In the genomic region with DNA sequence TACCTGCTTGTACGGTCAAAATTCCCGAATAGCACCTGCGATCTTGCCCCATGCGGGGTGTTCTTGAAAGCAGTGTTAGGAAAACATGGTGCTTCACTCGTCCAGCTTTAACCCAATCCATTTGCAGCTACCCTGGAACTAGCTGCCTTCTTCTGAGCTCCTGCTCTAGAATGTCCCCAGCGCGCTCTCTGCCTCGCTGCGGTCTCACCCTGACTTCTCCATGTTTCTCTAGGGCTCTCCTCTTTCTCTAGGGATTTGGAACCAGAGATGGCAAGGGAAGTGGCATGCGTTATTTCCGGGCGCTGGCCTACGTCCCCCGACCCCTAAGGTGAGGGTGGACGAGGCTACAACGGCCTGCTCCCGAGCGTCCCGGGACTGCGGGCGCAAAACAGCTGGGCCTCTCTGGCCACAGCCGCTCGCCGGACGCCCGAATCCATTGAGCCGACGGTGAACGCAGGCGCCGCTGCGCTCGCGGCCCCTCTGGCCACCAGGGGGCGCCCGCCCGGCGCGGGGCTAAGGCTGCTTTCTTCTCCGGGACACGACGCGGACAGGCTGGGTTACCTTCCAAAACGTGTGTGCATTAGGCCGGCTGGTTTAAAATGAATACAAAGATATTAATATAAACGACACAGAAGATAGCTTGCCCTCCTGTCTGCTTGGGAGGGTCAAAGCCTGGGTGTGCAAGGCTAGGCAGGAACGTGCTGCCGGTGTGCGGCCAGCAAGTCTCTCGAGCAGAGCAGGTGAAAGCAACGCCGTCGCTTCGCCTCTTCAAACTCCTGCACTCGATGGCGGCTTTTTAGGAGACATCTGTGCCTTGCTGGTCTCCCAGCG, we compare ENCODE assay signal across 8 cellular contexts. TPM values are rescaled to one million over a fixed set of nuclear protein-coding genes. Genes with fewer than 3 reads are reported as not detected.
DNase-seq lines count a peak whose midpoint lies in the region; ATAC-seq and TF ChIP-seq lines count a peak whose summit lies in the region.

No MANE protein-coding gene starts in this region.

- BruUV-seq in A673 (replicated peaks; lab: Mats Ljungman, UMichigan), result no TSS peak

- peak overlapping the region; percentile 90 for H3K4me3 ChIP-seq in A673 (ENCODE audit: low read depth, low read length, poor library complexity, severe bottlenecking)

- peaks cover 11% of the 10 kb centered on the region for H3K4me1 ChIP-seq in A673 (ENCODE audit: insufficient read depth, low read length, poor library complexity, severe bottlenecking)

- H3K27me3 Mint-ChIP-seq in activated CD4-positive, alpha-beta memory T cell treated with anti-CD3 and anti-CD28 coated beads, Interleukin-2, amount 10 ng/mL, durations not matched to agents 7 days and 5 days, result peaks cover 35% of the 10 kb centered on the region

- H3K36me3 Mint-ChIP-seq in activated CD4-positive, alpha-beta memory T cell treated with anti-CD3 and anti-CD28 coated beads, Interleukin-2, amount 10 ng/mL, durations not matched to agents 7 days and 5 days (ENCODE audit: low read depth), result peaks cover 3% of the 10 kb centered on the region

- H3K4me1 Mint-ChIP-seq in activated CD4-positive, alpha-beta memory T cell treated with anti-CD3 and anti-CD28 coated beads, Interleukin-2, amount 10 ng/mL, durations not matched to agents 7 days and 5 days, result peaks cover 14% of the 10 kb centered on the region

- no peaks in the 10 kb centered on the region for H3K9me3 Mint-ChIP-seq in activated CD4-positive, alpha-beta memory T cell treated with anti-CD3 and anti-CD28 coated beads, Interleukin-2, amount 10 ng/mL, durations not matched to agents 7 days and 5 days

- no peak overlapping the region for H3K4me3 Mint-ChIP-seq in activated CD4-positive, alpha-beta memory T cell treated with anti-CD3 and anti-CD28 coated beads, Interleukin-2, amount 10 ng/mL, durations not matched to agents 7 days and 5 days

- no peaks in the 10 kb centered on the region for H3K9me3 ChIP-seq in A673 (ENCODE audit: low read depth, low read length, poor library complexity, severe bottlenecking)

- peak; percentile 81 for DNase-seq in A673 (ENCODE audit: low spot score)
- peak; percentile 69 for DNase-seq in NCI-H226
- DNase-seq in activated CD4-positive, alpha-beta memory T cell treated with anti-CD3 and anti-CD28 coated beads, Interleukin-2, amount 10 ng/mL, durations not matched to agents 7 days and 5 days, result peak; percentile 60
- peak; percentile 37 for DNase-seq in effector CD8-positive, alpha-beta T cell (lab: John Stamatoyannopoulos, UW)
- peak; percentile 79 to 87 for DNase-seq in lung microvascular endothelial cell (ENCODE audit: low read depth in 2 of 2)
- DNase-seq in stimulated activated CD4-positive, alpha-beta T cell treated with anti-CD3 and anti-CD28 coated beads, TNF-alpha, amount 100 ng/mL, for 4 hours (ENCODE audit: low read depth in 3 of 3), result peak in 2 of 3 experiments; percentile 23 to 60

- POLR2A ChIA-PET in A673 (lab: Charles Lee; ENCODE audit: low non-redundant PET), result no interaction called here
- POLR2A ChIA-PET in activated CD4-positive, alpha-beta memory T cell treated with anti-CD3 and anti-CD28 coated beads, Interleukin-2, amount 10 ng/mL, durations not matched to agents 7 days and 5 days (lab: Charles Lee), result no interaction called here

- H3K36me3 ChIP-seq in A673 (ENCODE audit: insufficient read depth, low read length, poor library complexity, severe bottlenecking), result no peaks in the 10 kb centered on the region

- intact Hi-C loops in A673 (cut with micrococcal nuclease; ENCODE audit: unreplicated experiment), result loop anchor here (1.0 to 10.0 kb wide), 5 partner anchors 17 to 582 kb away; no protein-coding TSS in a partner anchor

- H3K27ac ChIP-seq in A673 (ENCODE audit: low read depth, low read length, poor library complexity, severe bottlenecking), result peak overlapping the region; percentile 63

- H3K27ac Mint-ChIP-seq in activated CD4-positive, alpha-beta memory T cell treated with anti-CD3 and anti-CD28 coated beads, Interleukin-2, amount 10 ng/mL, durations not matched to agents 7 days and 5 days, result no peak overlapping the region

- TF ChIP-seq CTCF in A673 (conservative IDR thresholded peaks at IDR 0.05; ENCODE audit: low read depth, low read length), result peak; percentile 98

- ATAC-seq in GM18511 (IDR thresholded peaks at IDR 0.05; ENCODE audit: unreplicated experiment) (peak; percentile 45), HG03045 (IDR thresholded peaks at IDR 0.05; ENCODE audit: unreplicated experiment) (peak; percentile 79)

- CTCF ChIA-PET in A673 (lab: Charles Lee), result interaction anchor here (0.5 to 2.0 kb wide), 8 partner anchors 66 to 712 kb away, joined by 3 to 10 read pairs (median 4); no protein-coding TSS in a partner anchor
- CTCF ChIA-PET in activated CD4-positive, alpha-beta memory T cell treated with anti-CD3 and anti-CD28 coated beads, Interleukin-2, amount 10 ng/mL, durations not matched to agents 7 days and 5 days (lab: Charles Lee), result interaction anchor here (0.8 to 1.6 kb wide), 8 partner anchors 13 to 76 kb away, joined by 3 to 4 read pairs (median 3); no protein-coding TSS in a partner anchor

- no peaks in the 10 kb centered on the region for H3K27me3 ChIP-seq in A673 (replicated peaks; ENCODE audit: insufficient read depth, low read depth, low read length, poor library complexity)

RNA-seq across cellular contexts. Expression of a gene that starts 1.8 kb away (rescaled TPM):
- 9.2 and 10.3 TPM in 2 replicates for total RNA-seq in A673 (2021)
- total RNA-seq in activated CD4-positive, alpha-beta memory T cell treated with anti-CD3 and anti-CD28 coated beads, Interleukin-2, amount 10 ng/mL, durations not matched to agents 7 days and 5 days, result not detected
- total RNA-seq in lung microvascular endothelial cell, result 10.2 and 14.7 TPM in 2 replicates

Comparison
In these comparisons a context has a peak if more than half of its experiments do, and no peak if none do; other contexts are left out.
1. Peak in every context shown above with its lines: DNase-seq, ATAC-seq, H3K4me3 ChIP-seq and H3K27ac ChIP-seq.
2. RNA of a gene that starts 1.8 kb away (total RNA-seq): 10.2 to 14.7 TPM in lung microvascular endothelial cell and 9.2 to 10.3 TPM in A673; not detected in activated CD4-positive, alpha-beta memory T cell treated with anti-CD3 and anti-CD28 coated beads, Interleukin-2, amount 10 ng/mL, durations not matched to agents 7 days and 5 days; every median in the first group is over 10 times any median in the second.